Comparison of ENCODE assay signal across 13 cellular contexts in genomic region chr2:109447251-109447661, GRCh38.
DNase-seq lines count a peak whose midpoint lies in the region; TF ChIP-seq lines count a peak whose summit lies in the region.
"Had no signal": no experiment of that assay in that cellular context is flagged by ENCODE, and none has a peak within 500 bp of the region (broad histone marks: within the 10 kb centered on the region; RNA-seq: fewer than 3 reads in every experiment).

No MANE protein-coding gene starts in this region.

- H3K36me3 ChIP-seq in MG63 = no peaks in the 10 kb centered on the region

- TF ChIP-seq CTCF in AG04449 (IDR thresholded peaks at IDR 0.05; ENCODE audit: insufficient read depth, low read length, missing control alignments) (no peak), coronary artery (IDR thresholded peaks at IDR 0.05) (no peak), nephron (IDR thresholded peaks at IDR 0.05; ENCODE audit: unreplicated experiment in 3 of 3) (no peak)

- H3K4me3 Mint-ChIP-seq in nephron = no peak overlapping the region
- H3K4me3 Mint-ChIP-seq in activated naive CD4-positive, alpha-beta T cell treated with anti-CD3 and anti-CD28 coated beads, Interleukin-2, amount 10 ng/mL, durations not matched to agents 7 days and 5 days = no peak overlapping the region
- H3K4me3 Mint-ChIP-seq: B cell had no signal

- H3K9me3 Mint-ChIP-seq in nephron = peaks cover 23% of the 10 kb centered on the region
- peaks cover 15% of the 10 kb centered on the region for H3K9me3 Mint-ChIP-seq in activated naive CD4-positive, alpha-beta T cell treated with anti-CD3 and anti-CD28 coated beads, Interleukin-2, amount 10 ng/mL, durations not matched to agents 7 days and 5 days

- H3K27ac Mint-ChIP-seq in nephron = peak overlapping the region; percentile 81 to 89 (median 85)
- no peak overlapping the region for H3K27ac Mint-ChIP-seq in activated naive CD4-positive, alpha-beta T cell treated with anti-CD3 and anti-CD28 coated beads, Interleukin-2, amount 10 ng/mL, durations not matched to agents 7 days and 5 days
- H3K27ac Mint-ChIP-seq: B cell had no signal

- POLR2A ChIA-PET in AG04449 (lab: Yijun Ruan, JAX) = interaction anchor here (0.7 to 1.7 kb wide), 5 partner anchors 23 to 308 kb away, joined by 3 to 6 read pairs (median 4); no protein-coding TSS in a partner anchor

- H3K36me3 Mint-ChIP-seq in nephron (ENCODE audit: low read depth) = peaks cover 28% of the 10 kb centered on the region
- no peaks in the 10 kb centered on the region for H3K36me3 Mint-ChIP-seq in activated naive CD4-positive, alpha-beta T cell treated with anti-CD3 and anti-CD28 coated beads, Interleukin-2, amount 10 ng/mL, durations not matched to agents 7 days and 5 days

- peak overlapping the region; percentile 5 to 92 for H3K27ac ChIP-seq in coronary artery
- H3K27ac ChIP-seq: upper lobe of left lung had no signal

- CTCF ChIA-PET in AG04449 (lab: Yijun Ruan, JAX) = interaction anchor here (0.9 to 2.1 kb wide), 5 partner anchors 9 to 320 kb away, joined by 4 to 6 read pairs (median 5); no protein-coding TSS in a partner anchor
- CTCF ChIA-PET in activated naive CD4-positive, alpha-beta T cell treated with anti-CD3 and anti-CD28 coated beads, Interleukin-2, amount 10 ng/mL, durations not matched to agents 7 days and 5 days (lab: Charles Lee) = no interaction called here

- no peaks in the 10 kb centered on the region for H3K27me3 ChIP-seq in MG63
- H3K27me3 ChIP-seq: upper lobe of left lung had no signal

- no peak overlapping the region for H3K4me3 ChIP-seq in AG04449 (ENCODE audit: low read depth, low read length)
- no peak overlapping the region for H3K4me3 ChIP-seq in MG63
- H3K4me3 ChIP-seq in coronary artery = no peak overlapping the region
- H3K4me3 ChIP-seq: lung, upper lobe of left lung had no signal

- peaks cover 8% of the 10 kb centered on the region for H3K27me3 Mint-ChIP-seq in nephron (ENCODE audit: low read depth)
- H3K27me3 Mint-ChIP-seq in activated naive CD4-positive, alpha-beta T cell treated with anti-CD3 and anti-CD28 coated beads, Interleukin-2, amount 10 ng/mL, durations not matched to agents 7 days and 5 days = peaks cover 4% of the 10 kb centered on the region
- H3K27me3 Mint-ChIP-seq: B cell had no signal

- peaks cover 48% of the 10 kb centered on the region for H3K4me1 Mint-ChIP-seq in nephron
- no peaks in the 10 kb centered on the region for H3K4me1 Mint-ChIP-seq in activated naive CD4-positive, alpha-beta T cell treated with anti-CD3 and anti-CD28 coated beads, Interleukin-2, amount 10 ng/mL, durations not matched to agents 7 days and 5 days
- H3K4me1 Mint-ChIP-seq: B cell had no signal

- DNase-seq in AG04449 (ENCODE audit: low read depth, low spot score) (peak; percentile 97), MG63 (peak; percentile 85), coronary artery (ENCODE audit: low spot score) (peak; percentile 68), middle frontal gyrus (ENCODE audit: extremely low spot score, low spot score) (no peak), NCI-H1436 treated with DMSO at 0.1 percent for 48 hours (lab: John Stamatoyannopoulos, UW) (no peak)
- no peak for DNase-seq in activated naive CD4-positive, alpha-beta T cell treated with anti-CD3 and anti-CD28 coated beads, Interleukin-2, amount 10 ng/mL, durations not matched to agents 7 days and 5 days
- no peak for DNase-seq in stimulated activated CD4-positive, alpha-beta T cell treated with anti-CD3 and anti-CD28 coated beads, Interleukin-2, amount 100 ng/mL, for 24 hours
- DNase-seq: Karpas-422; NK-92 treated with Interleukin-12 subunit alpha and Interleukin-12 subunit beta, amount 100 ng/mL, for 24 hours; upper lobe of left lung had no signal

- H3K9me3 ChIP-seq in MG63 = peaks cover 24% of the 10 kb centered on the region

Comparison
In these comparisons a context has a peak if more than half of its experiments do, and no peak if none do; other contexts are left out.
1. DNase-seq: peak in AG04449 (single experiment), MG63 (single experiment) and coronary artery (single experiment); none in activated naive CD4-positive, alpha-beta T cell treated with anti-CD3 and anti-CD28 coated beads, Interleukin-2, amount 10 ng/mL, durations not matched to agents 7 days and 5 days (single experiment), stimulated activated CD4-positive, alpha-beta T cell treated with anti-CD3 and anti-CD28 coated beads, Interleukin-2, amount 100 ng/mL, for 24 hours (0 of 2), middle frontal gyrus (single experiment) and NCI-H1436 treated with DMSO at 0.1 percent for 48 hours (single experiment).